28 cellular contexts compared by ENCODE assay signal in genomic region chr5:31181376-31181987, GRCh38. TPM values are rescaled to one million over a fixed set of nuclear protein-coding genes. Genes with fewer than 3 reads are reported as not detected.
"Had no signal": no experiment of that assay in that cellular context is flagged by ENCODE, and none has a peak within 500 bp of the region (broad histone marks: within the 10 kb centered on the region; RNA-seq: fewer than 3 reads in every experiment).

No MANE protein-coding gene starts in this region.

- H3K36me3 Mint-ChIP-seq: naive thymus-derived CD8-positive, alpha-beta T cell; natural killer cell treated with Interleukin-12 subunit alpha and Interleukin-12 subunit beta and Interleukin-15 and Interleukin-18, amount 100 ng/mL, for 72 hours; stimulated activated effector memory CD8-positive, alpha-beta T cell treated with anti-CD3 and anti-CD28 coated beads, Interleukin-12 subunit alpha, Interleukin-12 subunit beta, amount 100 ng/mL, for 72 hours; stimulated activated naive B cell treated with anti-CD40 and anti-IgM and Interleukin-4, amounts not matched to agents 10 μg/mL and 1 μg/mL and 100 μg/mL, for 72 hours; type B pancreatic cell had no signal

- ATAC-seq: naive thymus-derived CD8-positive, alpha-beta T cell; natural killer cell treated with Interleukin-12 subunit alpha and Interleukin-12 subunit beta and Interleukin-15 and Interleukin-18, amount 100 ng/mL, for 72 hours; psoas muscle; right cardiac atrium; right lobe of liver; stimulated activated effector memory CD8-positive, alpha-beta T cell treated with anti-CD3 and anti-CD28 coated beads, Interleukin-12 subunit alpha, Interleukin-12 subunit beta, amount 100 ng/mL, for 72 hours; stimulated activated naive B cell treated with anti-CD40 and anti-IgM and Interleukin-4, amounts not matched to agents 10 μg/mL and 1 μg/mL and 100 μg/mL, for 72 hours; upper lobe of right lung had no signal

- H3K4me1 Mint-ChIP-seq: naive thymus-derived CD8-positive, alpha-beta T cell; neural progenitor cell; stimulated activated effector memory CD8-positive, alpha-beta T cell treated with anti-CD3 and anti-CD28 coated beads, Interleukin-12 subunit alpha, Interleukin-12 subunit beta, amount 100 ng/mL, for 72 hours; stimulated activated naive B cell treated with anti-CD40 and anti-IgM and Interleukin-4, amounts not matched to agents 10 μg/mL and 1 μg/mL and 100 μg/mL, for 72 hours had no signal

- H3K27me3 ChIP-seq: neural progenitor cell, ovary, right lobe of liver, sigmoid colon, stomach, thyroid gland, tibial nerve, upper lobe of right lung, vagina had no signal

- H3K27ac ChIP-seq: neural progenitor cell, ovary, parathyroid adenoma, psoas muscle, right lobe of liver, sigmoid colon, stomach, thoracic aorta, thyroid gland, tibial nerve, upper lobe of right lung, vagina had no signal

- H3K9me3 Mint-ChIP-seq: stimulated activated naive B cell treated with anti-CD40 and anti-IgM and Interleukin-4, amounts not matched to agents 10 μg/mL and 1 μg/mL and 100 μg/mL, for 72 hours had no signal

- H3K4me2 ChIP-seq: neural progenitor cell had no signal

- H3K9ac ChIP-seq: neural progenitor cell, parathyroid adenoma had no signal

- H3K4me1 ChIP-seq: neural progenitor cell, parathyroid adenoma, psoas muscle, right lobe of liver, sigmoid colon, stomach, thyroid gland, tibial nerve, upper lobe of right lung, vagina had no signal

- H3K4me3 ChIP-seq: neural progenitor cell, ovary, psoas muscle, right lobe of liver, sigmoid colon, stomach, thoracic aorta, thyroid gland, tibial nerve, upper lobe of right lung, vagina had no signal

- H3K4me3 Mint-ChIP-seq: naive thymus-derived CD8-positive, alpha-beta T cell; natural killer cell treated with Interleukin-12 subunit alpha and Interleukin-12 subunit beta and Interleukin-15 and Interleukin-18, amount 100 ng/mL, for 72 hours; nephron progenitor cell; neural progenitor cell; stimulated activated effector memory CD8-positive, alpha-beta T cell treated with anti-CD3 and anti-CD28 coated beads, Interleukin-12 subunit alpha, Interleukin-12 subunit beta, amount 100 ng/mL, for 72 hours; stimulated activated naive B cell treated with anti-CD40 and anti-IgM and Interleukin-4, amounts not matched to agents 10 μg/mL and 1 μg/mL and 100 μg/mL, for 72 hours; stimulated activated naive CD8-positive, alpha-beta T cell treated with anti-CD3 and anti-CD28 coated beads, Interleukin-15, Interleukin-2, amounts not matched to agents 100 ng/mL and 50 ng/mL, for 24 hours; type B pancreatic cell had no signal

- H3K27ac Mint-ChIP-seq: naive thymus-derived CD8-positive, alpha-beta T cell; natural killer cell treated with Interleukin-12 subunit alpha and Interleukin-12 subunit beta and Interleukin-15 and Interleukin-18, amount 100 ng/mL, for 72 hours; nephron progenitor cell; neural progenitor cell; progenitor cell of endocrine pancreas; stimulated activated effector memory CD8-positive, alpha-beta T cell treated with anti-CD3 and anti-CD28 coated beads, Interleukin-12 subunit alpha, Interleukin-12 subunit beta, amount 100 ng/mL, for 72 hours; stimulated activated naive B cell treated with anti-CD40 and anti-IgM and Interleukin-4, amounts not matched to agents 10 μg/mL and 1 μg/mL and 100 μg/mL, for 72 hours; stimulated activated naive CD8-positive, alpha-beta T cell treated with anti-CD3 and anti-CD28 coated beads, Interleukin-15, Interleukin-2, amounts not matched to agents 100 ng/mL and 50 ng/mL, for 24 hours; type B pancreatic cell had no signal

- H2AFZ ChIP-seq: neural progenitor cell, parathyroid adenoma had no signal

- H3K27me3 Mint-ChIP-seq: progenitor cell of endocrine pancreas; stimulated activated naive B cell treated with anti-CD40 and anti-IgM and Interleukin-4, amounts not matched to agents 10 μg/mL and 1 μg/mL and 100 μg/mL, for 72 hours; stimulated activated naive CD8-positive, alpha-beta T cell treated with anti-CD3 and anti-CD28 coated beads, Interleukin-15, Interleukin-2, amounts not matched to agents 100 ng/mL and 50 ng/mL, for 24 hours had no signal

- H3K36me3 ChIP-seq: neural progenitor cell, ovary, right lobe of liver, sigmoid colon, stomach, thoracic aorta, thyroid gland, tibial nerve, upper lobe of right lung, vagina had no signal

- DNase-seq: naive thymus-derived CD8-positive, alpha-beta T cell; nephron progenitor cell; occipital lobe; ovary; psoas muscle; right lobe of liver; sigmoid colon; small intestine; stimulated activated CD4-positive, alpha-beta T cell treated with anti-CD3 and anti-CD28 coated beads, Interleukin-15, amount 100 ng/mL, for 24 hours; stimulated activated CD4-positive, alpha-beta T cell treated with anti-CD3 and anti-CD28 coated beads, Interleukin-2, amount 100 ng/mL, for 24 hours; stimulated activated CD4-positive, alpha-beta T cell treated with anti-CD3 and anti-CD28 coated beads, Interleukin-2, amount 100 ng/mL, for 48 hours; stimulated activated CD4-positive, alpha-beta T cell treated with anti-CD3 and anti-CD28 coated beads, Interleukin-4, amount 100 ng/mL, for 24 hours; stimulated activated naive B cell treated with anti-CD40 and anti-IgM and Interleukin-4, amounts not matched to agents 10 μg/mL and 1 μg/mL and 100 μg/mL, for 72 hours; stimulated activated naive CD4-positive, alpha-beta T cell treated with Interleukin-2 at 50 U/mL for 16 hours; stomach; thyroid gland; upper lobe of right lung had no signal

- H3K79me2 ChIP-seq: parathyroid adenoma had no signal

- H3K9me3 ChIP-seq: ovary, psoas muscle, right lobe of liver, sigmoid colon, thoracic aorta, thyroid gland, tibial nerve, upper lobe of right lung, vagina had no signal

RNA-seq across cellular contexts. Expression of gene CDH6, which starts 12.0 kb away (rescaled TPM):
- total RNA-seq: naive thymus-derived CD8-positive, alpha-beta T cell; natural killer cell treated with Interleukin-12 subunit alpha and Interleukin-12 subunit beta and Interleukin-15 and Interleukin-18, amount 100 ng/mL, for 72 hours had no signal
- polyA plus RNA-seq: naive thymus-derived CD8-positive, alpha-beta T cell had no signal
